Comparison of ENCODE assay signal across 11 cellular contexts in the genomic region with DNA sequence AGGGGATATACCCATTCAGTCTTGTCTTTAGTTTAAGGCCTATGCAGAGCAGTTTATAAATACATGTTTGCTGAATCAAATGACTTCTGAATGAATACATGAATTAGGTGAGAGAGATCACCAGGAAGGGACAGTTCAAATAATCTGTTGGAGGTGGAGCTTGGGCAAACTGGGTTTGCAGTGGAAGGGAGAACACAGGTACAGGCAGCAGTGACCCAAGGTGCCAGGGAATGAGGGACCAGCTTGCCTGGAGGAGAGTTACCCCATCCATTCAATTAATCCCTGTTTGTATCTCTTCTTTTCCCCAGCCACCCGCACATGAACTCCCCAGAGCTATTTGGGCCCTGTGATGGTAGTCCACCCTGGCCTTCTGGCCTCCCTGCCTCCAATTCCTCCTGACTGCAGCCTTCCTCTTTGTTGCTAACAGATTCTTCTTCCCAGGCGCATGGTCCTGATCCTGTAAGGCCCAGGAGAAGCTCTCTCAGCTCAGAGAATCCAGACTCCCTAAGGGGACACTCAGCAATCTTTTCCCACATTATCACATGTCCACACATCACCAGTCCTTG. TPM values are rescaled to one million over a fixed set of nuclear protein-coding genes. Genes with fewer than 3 reads are reported as not detected.
A peak's percentile ranks its signal among the peaks of the same experiment; 100 is the strongest.
DNase-seq lines count a peak whose midpoint lies in the region; ATAC-seq and TF ChIP-seq lines count a peak whose summit lies in the region.
"Had no signal": no experiment of that assay in that cellular context is flagged by ENCODE, and none has a peak within 500 bp of the region (broad histone marks: within the 10 kb centered on the region; RNA-seq: fewer than 3 reads in every experiment).

No MANE protein-coding gene starts in this region.

- H3K27me3 Mint-ChIP-seq in Caco-2 (ENCODE audit: insufficient read depth, unreplicated experiment) (no peaks in the 10 kb centered on the region), naive B cell (no peaks in the 10 kb centered on the region)
- no peaks in the 10 kb centered on the region for H3K27me3 Mint-ChIP-seq in activated T-helper 2 cell treated with anti-CD3 and anti-CD28 coated beads, Interferon-gamma antibody, Interleukin-2, Interleukin-4, amounts not matched to agents 10 μg/mL and 5 μg/mL and 100 μg/mL, durations not matched to agents 14 hours and 24 hours and 36 hours (ENCODE audit: low read depth)

- in situ Hi-C loops in GM18951 (cut with MboI; ENCODE audit: low sequenced_read_pairs, unreplicated experiment), result no loop called here

- intact Hi-C loops in Caco-2 (cut with micrococcal nuclease; ENCODE audit: unreplicated experiment) (no loop called here), prostate gland (cut with DNase I) (no loop called here), OCI-LY7 (cut with micrococcal nuclease; ENCODE audit: unreplicated experiment) (no loop called here)
- intact Hi-C loops in activated T-helper 2 cell treated with anti-CD3 and anti-CD28 coated beads, Interferon-gamma antibody, Interleukin-2, Interleukin-4, amounts not matched to agents 10 μg/mL and 5 μg/mL and 100 μg/mL, durations not matched to agents 14 hours and 24 hours and 36 hours (cut with micrococcal nuclease), result loop anchor here (1.0 to 2.0 kb wide), 2 partner anchors 10 to 60 kb away; no protein-coding TSS in a partner anchor

- H3K4me3 Mint-ChIP-seq in Caco-2 (ENCODE audit: unreplicated experiment) (peak overlapping the region; percentile 44), naive B cell (peak overlapping the region; percentile 35 to 95 (median 90))
- H3K4me3 Mint-ChIP-seq in activated T-helper 2 cell treated with anti-CD3 and anti-CD28 coated beads, Interferon-gamma antibody, Interleukin-2, Interleukin-4, amounts not matched to agents 10 μg/mL and 5 μg/mL and 100 μg/mL, durations not matched to agents 14 hours and 24 hours and 36 hours (ENCODE audit: low read depth), result peak overlapping the region; percentile 97

- no peak overlapping the region for H2AFZ ChIP-seq in OCI-LY7 (ENCODE audit: low read length)

- WGBS in prostate gland, result 94% methylated on average over 2 of the region's 2 CpGs

- H3K36me3 ChIP-seq in Caco-2 (ENCODE audit: control insufficient read depth, insufficient read depth, low read length) (no peaks in the 10 kb centered on the region), prostate gland (no peaks in the 10 kb centered on the region), OCI-LY7 (ENCODE audit: insufficient read depth, low read length) (no peaks in the 10 kb centered on the region)
- H3K36me3 ChIP-seq: gastroesophageal sphincter had no signal

- H3K27me3 ChIP-seq in Caco-2 (replicated peaks; ENCODE audit: control insufficient read depth, insufficient read depth, low read length), result no peaks in the 10 kb centered on the region
- no peaks in the 10 kb centered on the region for H3K27me3 ChIP-seq in prostate gland (replicated peaks; ENCODE audit: insufficient read depth)
- H3K27me3 ChIP-seq: gastroesophageal sphincter had no signal

- H3K27ac Mint-ChIP-seq in Caco-2 (ENCODE audit: unreplicated experiment) (no peak overlapping the region), naive B cell (peak overlapping the region in 4 of 6 donors; percentile 46 to 86 (median 80))
- H3K27ac Mint-ChIP-seq in activated T-helper 2 cell treated with anti-CD3 and anti-CD28 coated beads, Interferon-gamma antibody, Interleukin-2, Interleukin-4, amounts not matched to agents 10 μg/mL and 5 μg/mL and 100 μg/mL, durations not matched to agents 14 hours and 24 hours and 36 hours, result peak overlapping the region; percentile 76

- TF ChIP-seq CTCF in Caco-2 (IDR thresholded peaks at IDR 0.05; ENCODE audit: insufficient read depth in 1 of 2, low read depth in 1 of 2, low read length in 1 of 2, severe bottlenecking in 1 of 2, unreplicated experiment in 1 of 2) (no peak), prostate gland (IDR thresholded peaks at IDR 0.05) (no peak), OCI-LY7 (conservative IDR thresholded peaks at IDR 0.05; ENCODE audit: low read length) (no peak)

- H3K9me2 ChIP-seq in OCI-LY7 (ENCODE audit: insufficient read depth, low read length), result no peaks in the 10 kb centered on the region

- H3K4me1 ChIP-seq in Caco-2 (peaks cover 11% of the 10 kb centered on the region; the same call in 1 of the 2 replicates), prostate gland (replicated peaks) (no peaks in the 10 kb centered on the region), OCI-LY7 (ENCODE audit: insufficient read depth, low read length, poor library complexity, severe bottlenecking) (no peaks in the 10 kb centered on the region)

- no peaks in the 10 kb centered on the region for H3K79me2 ChIP-seq in OCI-LY7 (ENCODE audit: insufficient read depth, low read depth, low read length)

- no peaks in the 10 kb centered on the region for H4K20me1 ChIP-seq in OCI-LY7 (ENCODE audit: insufficient read depth, low read length)

- TF ChIP-seq POLR2A in GM18951 (IDR thresholded peaks at IDR 0.05; ENCODE audit: extremely low read depth, insufficient read depth, insufficient read length) (peak; percentile 28), prostate gland (IDR thresholded peaks at IDR 0.05) (no peak)

- peaks cover 11% of the 10 kb centered on the region for H3K36me3 Mint-ChIP-seq in Caco-2 (ENCODE audit: insufficient read depth, unreplicated experiment)
- H3K36me3 Mint-ChIP-seq in activated T-helper 2 cell treated with anti-CD3 and anti-CD28 coated beads, Interferon-gamma antibody, Interleukin-2, Interleukin-4, amounts not matched to agents 10 μg/mL and 5 μg/mL and 100 μg/mL, durations not matched to agents 14 hours and 24 hours and 36 hours (ENCODE audit: low read depth), result peaks cover 53% of the 10 kb centered on the region
- H3K36me3 Mint-ChIP-seq in naive B cell, result peaks cover 4 to 13% of the 10 kb centered on the region in 2 donors

- H3K4me3 ChIP-seq in Caco-2 (ENCODE audit: low read depth, low read length) (no peak overlapping the region), prostate gland (no peak overlapping the region), OCI-LY7 (ENCODE audit: low read depth, low read length, poor library complexity, severe bottlenecking) (no peak overlapping the region)

- no TSS peak for BruUV-seq in Caco-2 (replicated peaks; lab: Mats Ljungman, UMichigan)
- no TSS peak for BruUV-seq in OCI-LY7 (replicated peaks; lab: Mats Ljungman, UMichigan)

- DNase-seq in Caco-2 (no peak), naive B cell (no peak), NCI-H345 treated with DMSO at 0.1 percent for 48 hours (lab: John Stamatoyannopoulos, UW; ENCODE audit: unreplicated experiment) (no peak), prostate gland (ENCODE audit: low spot score) (no peak), OCI-LY7 (ENCODE audit: low spot score) (no peak)
- DNase-seq in activated T-helper 2 cell treated with anti-CD3 and anti-CD28 coated beads, Interferon-gamma antibody, Interleukin-2, Interleukin-4, amounts not matched to agents 10 μg/mL and 5 μg/mL and 100 μg/mL, durations not matched to agents 14 hours and 24 hours and 36 hours (ENCODE audit: low spot score), result no peak
- DNase-seq: mesendoderm, NCI-H187 had no signal

- H3K9me3 Mint-ChIP-seq in Caco-2 (ENCODE audit: unreplicated experiment) (peaks cover 12% of the 10 kb centered on the region), naive B cell (peaks cover 0 to 13% (median 5%) of the 10 kb centered on the region in 7 donors)
- peaks cover 11% of the 10 kb centered on the region for H3K9me3 Mint-ChIP-seq in activated T-helper 2 cell treated with anti-CD3 and anti-CD28 coated beads, Interferon-gamma antibody, Interleukin-2, Interleukin-4, amounts not matched to agents 10 μg/mL and 5 μg/mL and 100 μg/mL, durations not matched to agents 14 hours and 24 hours and 36 hours

- CTCF ChIA-PET in Caco-2 (lab: Charles Lee) (no interaction called here), OCI-LY7 (lab: Charles Lee; ENCODE audit: unreplicated experiment) (interaction anchor here (0.6 kb wide), 1 partner anchor 13 kb away, joined by 4 read pairs; no protein-coding TSS in a partner anchor)

- no peak overlapping the region for H3K4me2 ChIP-seq in OCI-LY7 (ENCODE audit: low read length)

- H3K4me1 Mint-ChIP-seq in Caco-2 (ENCODE audit: low read depth, unreplicated experiment), result peaks cover 7% of the 10 kb centered on the region
- H3K4me1 Mint-ChIP-seq in activated T-helper 2 cell treated with anti-CD3 and anti-CD28 coated beads, Interferon-gamma antibody, Interleukin-2, Interleukin-4, amounts not matched to agents 10 μg/mL and 5 μg/mL and 100 μg/mL, durations not matched to agents 14 hours and 24 hours and 36 hours (ENCODE audit: low read depth), result peaks cover 63% of the 10 kb centered on the region
- peaks cover 22 to 36% (median 33%) of the 10 kb centered on the region in 3 donors for H3K4me1 Mint-ChIP-seq in naive B cell

- POLR2A ChIA-PET in Caco-2 (lab: Charles Lee), result interaction anchor here (0.7 kb wide), 1 partner anchor 417 kb away, joined by 6 read pairs; no protein-coding TSS in a partner anchor
- POLR2A ChIA-PET in OCI-LY7 (lab: Charles Lee), result interaction anchor here (0.6 to 1.9 kb wide), 3 partner anchors 12 to 1211 kb away, joined by 3 to 5 read pairs (median 3); no protein-coding TSS in a partner anchor

- H3K9me3 ChIP-seq in Caco-2 (no peaks in the 10 kb centered on the region), prostate gland (no peaks in the 10 kb centered on the region), OCI-LY7 (ENCODE audit: low read length) (no peaks in the 10 kb centered on the region)
- H3K9me3 ChIP-seq: gastroesophageal sphincter had no signal

- H3K27ac ChIP-seq in prostate gland, result no peak overlapping the region
- H3K27ac ChIP-seq in OCI-LY7 (ENCODE audit: low read depth, low read length, poor library complexity, severe bottlenecking), result no peak overlapping the region

- ATAC-seq in naive B cell (ENCODE audit: low read depth in 2 of 2) (no peak), HG03460 (IDR thresholded peaks at IDR 0.05; ENCODE audit: unreplicated experiment) (no peak)
- ATAC-seq: gastroesophageal sphincter had no signal

RNA-seq across cellular contexts. Expression of a gene that starts 1.8 kb away (rescaled TPM):
- 5.6 and 7.6 TPM in 2 replicates for total RNA-seq in Caco-2 (2022)
- total RNA-seq in activated T-helper 2 cell treated with anti-CD3 and anti-CD28 coated beads, Interferon-gamma antibody, Interleukin-2, Interleukin-4, amounts not matched to agents 10 μg/mL and 5 μg/mL and 100 μg/mL, durations not matched to agents 14 hours and 24 hours and 36 hours, result 40.6 and 40.9 TPM in 2 replicates
- polyA plus RNA-seq in naive B cell (ENCODE audit: low read depth in 6 of 6), result 10 to 100 TPM in 2 of 6 donors, 1 to 10 TPM in 4; 8.6 to 14.7 (median 9.9) TPM
- 10 to 100 TPM; 10.4 to 13.7 TPM for total RNA-seq in prostate gland
- not detected in 2 replicates for total RNA-seq in OCI-LY7 (2014; rRNA removed; shearing (Covaris generic))
- 1.8 and 3.3 TPM in 2 replicates for total RNA-seq in OCI-LY7 (2022)

Comparison
In these comparisons a context has a peak if more than half of its experiments do, and no peak if none do; other contexts are left out.
1. H3K4me3 Mint-ChIP-seq: peak in every context shown above with its lines; median percentile 97 in activated T-helper 2 cell treated with anti-CD3 and anti-CD28 coated beads, Interferon-gamma antibody, Interleukin-2, Interleukin-4, amounts not matched to agents 10 μg/mL and 5 μg/mL and 100 μg/mL, durations not matched to agents 14 hours and 24 hours and 36 hours; 90 in naive B cell; 44 in Caco-2.